ENCODE assay signal across 31 cellular contexts in genomic region chr11:17831228-17831627, GRCh38.
DNase-seq lines count a peak whose midpoint lies in the region; ATAC-seq and TF ChIP-seq lines count a peak whose summit lies in the region.
"Had no signal": no experiment of that assay in that cellular context is flagged by ENCODE, and none has a peak within 500 bp of the region (broad histone marks: within the 10 kb centered on the region; RNA-seq: fewer than 3 reads in every experiment).

No MANE protein-coding gene starts in this region.

- DNase-seq in psoas muscle (peak; percentile 16 to 76), gastrocnemius medialis (peak; percentile 64 to 80), T-helper 2 cell (no peak), G401 (ENCODE audit: low spot score) (no peak)
- DNase-seq: 8988T; ACHN; AML-193; BE2C; C1 segment of cervical spinal cord; Caco-2; Calu3; CD4-positive, alpha-beta memory T cell; CD4-positive, alpha-beta T cell; CD4-positive, CD25-positive, alpha-beta regulatory T cell; CD8-positive, alpha-beta memory T cell; CD8-positive, alpha-beta T cell; COR-L47; DMS 273 treated with DMSO at 0.1 percent for 48 hours; DMS153; DMS53; DMS79; DMS79 treated with DMSO at 0.1 percent for 48 hours; DND-41; EL had no signal

- H3K4me1 ChIP-seq in psoas muscle (peaks cover 18% of the 10 kb centered on the region), gastrocnemius medialis (peaks cover 0 to 13% of the 10 kb centered on the region in 2 donors), skeletal muscle tissue (ENCODE audit: control insufficient read depth in 3 of 3, insufficient read depth in 3 of 3, low read length in 3 of 3) (peaks cover 5 to 20% (median 11%) of the 10 kb centered on the region in 3 donors)
- H3K4me1 ChIP-seq: A549; BE2C; BLaER1; BLaER1 treated with 17β-estradiol and CSF1 and Interleukin-3, amounts not matched to agents 10 nM and 100 nM; Caco-2 had no signal

- peak; percentile 15 to 51 for TF ChIP-seq POLR2A in gastrocnemius medialis (IDR thresholded peaks at IDR 0.05)

- in situ Hi-C loops in gastrocnemius medialis (cut with MboI; ENCODE audit: low sequenced_read_pairs in 4 of 4) (loop anchor here in 1 of 4 donors (25.0 kb wide), 1 partner anchor 419 kb away; no protein-coding TSS in a partner anchor), G401 (cut with HindIII; ENCODE audit: low sequenced_read_pairs) (no loop called here)

- H3K27me3 ChIP-seq in psoas muscle (ENCODE audit: insufficient read depth in 3 of 3, low read length in 2 of 3) (no peaks in the 10 kb centered on the region), gastrocnemius medialis (no peaks in the 10 kb centered on the region), skeletal muscle tissue (ENCODE audit: control insufficient read depth in 3 of 3, insufficient read depth in 3 of 3, low read length in 3 of 3) (no peaks in the 10 kb centered on the region)
- H3K27me3 ChIP-seq: BE2C; BLaER1; BLaER1 treated with 17β-estradiol and CSF1 and Interleukin-3, amounts not matched to agents 10 nM and 100 nM had no signal

- H3K36me3 ChIP-seq in psoas muscle (ENCODE audit: insufficient read depth in 1 of 2, low read depth in 1 of 2) (no peaks in the 10 kb centered on the region), gastrocnemius medialis (no peaks in the 10 kb centered on the region), skeletal muscle tissue (ENCODE audit: control insufficient read depth in 3 of 3, insufficient read depth in 3 of 3, low read length in 3 of 3) (no peaks in the 10 kb centered on the region)
- H3K36me3 ChIP-seq: BE2C, BLaER1 had no signal

- ATAC-seq in psoas muscle = peak; percentile 80 to 96 (median 89)
- ATAC-seq in gastrocnemius medialis = peak; percentile 92 to 97
- ATAC-seq in GM21381 (IDR thresholded peaks at IDR 0.05; ENCODE audit: unreplicated experiment) = no peak
- ATAC-seq: A549; CD8-positive, alpha-beta T cell had no signal

- H3K9me3 ChIP-seq in psoas muscle (no peaks in the 10 kb centered on the region), gastrocnemius medialis (no peaks in the 10 kb centered on the region), skeletal muscle tissue (ENCODE audit: control insufficient read depth in 3 of 3, low read length in 3 of 3) (no peaks in the 10 kb centered on the region)
- H3K9me3 ChIP-seq: A549, BE2C, BLaER1, Caco-2 had no signal

- H3K4me3 ChIP-seq in psoas muscle (no peak overlapping the region), gastrocnemius medialis (no peak overlapping the region), skeletal muscle tissue (ENCODE audit: low read length in 3 of 3) (no peak overlapping the region)
- H3K4me3 ChIP-seq: A549; BLaER1; BLaER1 treated with 17β-estradiol and CSF1 and Interleukin-3, amounts not matched to agents 10 nM and 100 nM had no signal

- H3K27ac ChIP-seq in psoas muscle (no peak overlapping the region), gastrocnemius medialis (peak overlapping the region; percentile 70 to 82 (median 80)), skeletal muscle tissue (ENCODE audit: low read depth, low read length) (peak overlapping the region; percentile 21)
- H3K27ac ChIP-seq: 22Rv1; A549; BLaER1; BLaER1 treated with 17β-estradiol and CSF1 and Interleukin-3, amounts not matched to agents 10 nM and 100 nM; C4-2B had no signal

- H3K9ac ChIP-seq in skeletal muscle tissue (ENCODE audit: low read depth in 1 of 3, low read length in 3 of 3) = peak overlapping the region in 1 of 3 donors; percentile 28
- H3K9ac ChIP-seq: BLaER1; BLaER1 treated with 17β-estradiol and CSF1 and Interleukin-3, amounts not matched to agents 10 nM and 100 nM had no signal

- no peak for TF ChIP-seq CTCF in psoas muscle (IDR thresholded peaks at IDR 0.05)
- no peak for TF ChIP-seq CTCF in gastrocnemius medialis (IDR thresholded peaks at IDR 0.05 in 4 of 5, conservative IDR thresholded peaks at IDR 0.05 in 1 of 5)

- intact Hi-C loops in psoas muscle (cut with DNase I) = no loop called here
- intact Hi-C loops in gastrocnemius medialis (cut with DNase I; ENCODE audit: low total_unique reads) = no loop called here

- 32 to 44% (median 40%) methylated on average over 1 of the region's 1 CpG for WGBS in psoas muscle, 3 donors

Comparison
In these comparisons a context has a peak if more than half of its experiments do, and no peak if none do; other contexts are left out.
1. DNase-seq: peak in psoas muscle (2 of 2) and gastrocnemius medialis (2 of 2); none in T-helper 2 cell (0 of 5) and G401 (single experiment).